1 cellular context compared by ENCODE assay signal in genomic region chr5:18850159-18850558, GRCh38.
TF ChIP-seq lines count a peak whose summit lies in the region.

No MANE protein-coding gene starts in this region.

TF ChIP-seq in GM23338, 12 proteins besides CTCF, POLR2A, EP300 and RAD21 (continued from another document):
- TF ChIP-seq, protein P1, sequence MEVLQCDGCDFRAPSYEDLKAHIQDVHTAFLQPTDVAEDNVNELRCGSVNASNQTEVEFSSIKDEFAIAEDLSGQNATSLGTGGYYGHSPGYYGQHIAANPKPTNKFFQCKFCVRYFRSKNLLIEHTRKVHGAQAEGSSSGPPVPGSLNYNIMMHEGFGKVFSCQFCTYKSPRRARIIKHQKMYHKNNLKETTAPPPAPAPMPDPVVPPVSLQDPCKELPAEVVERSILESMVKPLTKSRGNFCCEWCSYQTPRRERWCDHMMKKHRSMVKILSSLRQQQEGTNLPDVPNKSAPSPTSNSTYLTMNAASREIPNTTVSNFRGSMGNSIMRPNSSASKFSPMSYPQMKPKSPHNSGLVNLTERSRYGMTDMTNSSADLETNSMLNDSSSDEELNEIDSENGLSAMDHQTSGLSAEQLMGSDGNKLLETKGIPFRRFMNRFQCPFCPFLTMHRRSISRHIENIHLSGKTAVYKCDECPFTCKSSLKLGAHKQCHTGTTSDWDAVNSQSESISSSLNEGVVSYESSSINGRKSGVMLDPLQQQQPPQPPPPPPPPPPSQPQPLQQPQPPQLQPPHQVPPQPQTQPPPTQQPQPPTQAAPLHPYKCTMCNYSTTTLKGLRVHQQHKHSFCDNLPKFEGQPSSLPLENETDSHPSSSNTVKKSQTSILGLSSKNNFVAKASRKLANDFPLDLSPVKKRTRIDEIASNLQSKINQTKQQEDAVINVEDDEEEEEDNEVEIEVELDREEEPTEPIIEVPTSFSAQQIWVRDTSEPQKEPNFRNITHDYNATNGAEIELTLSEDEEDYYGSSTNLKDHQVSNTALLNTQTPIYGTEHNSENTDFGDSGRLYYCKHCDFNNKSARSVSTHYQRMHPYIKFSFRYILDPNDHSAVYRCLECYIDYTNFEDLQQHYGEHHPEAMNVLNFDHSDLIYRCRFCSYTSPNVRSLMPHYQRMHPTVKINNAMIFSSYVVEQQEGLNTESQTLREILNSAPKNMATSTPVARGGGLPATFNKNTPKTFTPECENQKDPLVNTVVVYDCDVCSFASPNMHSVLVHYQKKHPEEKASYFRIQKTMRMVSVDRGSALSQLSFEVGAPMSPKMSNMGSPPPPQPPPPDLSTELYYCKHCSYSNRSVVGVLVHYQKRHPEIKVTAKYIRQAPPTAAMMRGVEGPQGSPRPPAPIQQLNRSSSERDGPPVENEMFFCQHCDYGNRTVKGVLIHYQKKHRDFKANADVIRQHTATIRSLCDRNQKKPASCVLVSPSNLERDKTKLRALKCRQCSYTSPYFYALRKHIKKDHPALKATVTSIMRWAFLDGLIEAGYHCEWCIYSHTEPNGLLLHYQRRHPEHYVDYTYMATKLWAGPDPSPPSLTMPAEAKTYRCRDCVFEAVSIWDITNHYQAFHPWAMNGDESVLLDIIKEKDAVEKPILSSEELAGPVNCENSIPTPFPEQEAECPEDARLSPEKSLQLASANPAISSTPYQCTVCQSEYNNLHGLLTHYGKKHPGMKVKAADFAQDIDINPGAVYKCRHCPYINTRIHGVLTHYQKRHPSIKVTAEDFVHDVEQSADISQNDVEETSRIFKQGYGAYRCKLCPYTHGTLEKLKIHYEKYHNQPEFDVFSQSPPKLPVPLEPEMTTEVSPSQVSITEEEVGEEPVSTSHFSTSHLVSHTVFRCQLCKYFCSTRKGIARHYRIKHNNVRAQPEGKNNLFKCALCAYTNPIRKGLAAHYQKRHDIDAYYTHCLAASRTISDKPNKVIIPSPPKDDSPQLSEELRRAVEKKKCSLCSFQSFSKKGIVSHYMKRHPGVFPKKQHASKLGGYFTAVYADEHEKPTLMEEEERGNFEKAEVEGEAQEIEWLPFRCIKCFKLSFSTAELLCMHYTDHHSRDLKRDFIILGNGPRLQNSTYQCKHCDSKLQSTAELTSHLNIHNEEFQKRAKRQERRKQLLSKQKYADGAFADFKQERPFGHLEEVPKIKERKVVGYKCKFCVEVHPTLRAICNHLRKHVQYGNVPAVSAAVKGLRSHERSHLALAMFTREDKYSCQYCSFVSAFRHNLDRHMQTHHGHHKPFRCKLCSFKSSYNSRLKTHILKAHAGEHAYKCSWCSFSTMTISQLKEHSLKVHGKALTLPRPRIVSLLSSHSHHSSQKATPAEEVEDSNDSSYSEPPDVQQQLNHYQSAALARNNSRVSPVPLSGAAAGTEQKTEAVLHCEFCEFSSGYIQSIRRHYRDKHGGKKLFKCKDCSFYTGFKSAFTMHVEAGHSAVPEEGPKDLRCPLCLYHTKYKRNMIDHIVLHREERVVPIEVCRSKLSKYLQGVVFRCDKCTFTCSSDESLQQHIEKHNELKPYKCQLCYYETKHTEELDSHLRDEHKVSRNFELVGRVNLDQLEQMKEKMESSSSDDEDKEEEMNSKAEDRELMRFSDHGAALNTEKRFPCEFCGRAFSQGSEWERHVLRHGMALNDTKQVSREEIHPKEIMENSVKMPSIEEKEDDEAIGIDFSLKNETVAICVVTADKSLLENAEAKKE (CRISPR knock-in tag; IDR thresholded peaks at IDR 0.05): no peak
- no peak for TF ChIP-seq EZH2phosphoT487 (IDR thresholded peaks at IDR 0.05; ENCODE audit: unreplicated experiment)
- TF ChIP-seq ZNF331 (CRISPR knock-in tag; IDR thresholded peaks at IDR 0.05; ENCODE audit: low read depth): no peak
- TF ChIP-seq CREB1 (CRISPR knock-in tag; IDR thresholded peaks at IDR 0.05; ENCODE audit: low read depth): no peak
- TF ChIP-seq, protein P2, sequence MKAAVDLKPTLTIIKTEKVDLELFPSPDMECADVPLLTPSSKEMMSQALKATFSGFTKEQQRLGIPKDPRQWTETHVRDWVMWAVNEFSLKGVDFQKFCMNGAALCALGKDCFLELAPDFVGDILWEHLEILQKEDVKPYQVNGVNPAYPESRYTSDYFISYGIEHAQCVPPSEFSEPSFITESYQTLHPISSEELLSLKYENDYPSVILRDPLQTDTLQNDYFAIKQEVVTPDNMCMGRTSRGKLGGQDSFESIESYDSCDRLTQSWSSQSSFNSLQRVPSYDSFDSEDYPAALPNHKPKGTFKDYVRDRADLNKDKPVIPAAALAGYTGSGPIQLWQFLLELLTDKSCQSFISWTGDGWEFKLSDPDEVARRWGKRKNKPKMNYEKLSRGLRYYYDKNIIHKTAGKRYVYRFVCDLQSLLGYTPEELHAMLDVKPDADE (IDR thresholded peaks at IDR 0.05): no peak
